17 cellular contexts compared by ENCODE assay signal in genomic region chr12:130428116-130428515, GRCh38.
"Had no signal": no experiment of that assay in that cellular context is flagged by ENCODE, and none has a peak within 500 bp of the region (broad histone marks: within the 10 kb centered on the region; RNA-seq: fewer than 3 reads in every experiment).

No MANE protein-coding gene starts in this region.

- ATAC-seq: activated CD8-positive, alpha-beta memory T cell treated with anti-CD3 and anti-CD28 coated beads, Interleukin-2, amount 10 ng/mL, durations not matched to agents 7 days and 5 days; gastrocnemius medialis; left ventricle myocardium superior; stimulated activated naive CD8-positive, alpha-beta T cell treated with anti-CD3 and anti-CD28 coated beads, Interleukin-15, amount 100 ng/mL, for 72 hours had no signal

- H3K4me3 ChIP-seq: gastrocnemius medialis, thoracic aorta had no signal

- H3K36me3 Mint-ChIP-seq: activated CD8-positive, alpha-beta memory T cell treated with anti-CD3 and anti-CD28 coated beads, Interleukin-2, amount 10 ng/mL, durations not matched to agents 7 days and 5 days; activated naive CD8-positive, alpha-beta T cell had no signal

- H3K9me3 ChIP-seq: gastrocnemius medialis, thoracic aorta had no signal

- H3K27me3 ChIP-seq: gastrocnemius medialis had no signal

- H3K9me3 Mint-ChIP-seq: central memory CD8-positive, alpha-beta T cell; stimulated activated naive CD8-positive, alpha-beta T cell treated with anti-CD3 and anti-CD28 coated beads, Interleukin-15, amount 100 ng/mL, for 72 hours had no signal

- H3K27me3 Mint-ChIP-seq: activated CD8-positive, alpha-beta memory T cell treated with anti-CD3 and anti-CD28 coated beads, Interleukin-2, amount 10 ng/mL, durations not matched to agents 7 days and 5 days; activated naive CD8-positive, alpha-beta T cell; brain; central memory CD8-positive, alpha-beta T cell; stimulated activated naive CD8-positive, alpha-beta T cell treated with anti-CD3 and anti-CD28 coated beads, Interleukin-15, amount 100 ng/mL, for 72 hours had no signal

- H3K4me3 Mint-ChIP-seq: activated CD8-positive, alpha-beta memory T cell treated with anti-CD3 and anti-CD28 coated beads, Interleukin-2, amount 10 ng/mL, durations not matched to agents 7 days and 5 days; activated naive CD8-positive, alpha-beta T cell; brain; central memory CD8-positive, alpha-beta T cell; stimulated activated naive CD8-positive, alpha-beta T cell treated with anti-CD3 and anti-CD28 coated beads, Interleukin-15, amount 100 ng/mL, for 72 hours had no signal

- H3K4me1 ChIP-seq: gastrocnemius medialis had no signal

- DNase-seq: activated CD4-positive, alpha-beta T cell treated with anti-CD3 and anti-CD28 coated beads, Interleukin-2, amount 50 U/mL, for 4 hours; activated CD8-positive, alpha-beta memory T cell treated with anti-CD3 and anti-CD28 coated beads, Interleukin-2, amount 10 ng/mL, durations not matched to agents 7 days and 5 days; activated gamma-delta T cell; activated T-cell treated with anti-CD3 and anti-CD28 coated beads, Interleukin-2, amount 50 U/mL, for 48 hours; effector memory CD4-positive, alpha-beta T cell; gastrocnemius medialis; left ventricle myocardium superior; mesendoderm; occipital lobe; stimulated activated CD4-positive, alpha-beta T cell treated with anti-CD3 and anti-CD28 coated beads, Interleukin-15, amount 100 ng/mL, for 24 hours; stimulated activated CD4-positive, alpha-beta T cell treated with anti-CD3 and anti-CD28 coated beads, Interleukin-4, amount 100 ng/mL, for 24 hours had no signal

- H3K36me3 ChIP-seq: gastrocnemius medialis, thoracic aorta had no signal

- H3K27ac Mint-ChIP-seq: activated CD8-positive, alpha-beta memory T cell treated with anti-CD3 and anti-CD28 coated beads, Interleukin-2, amount 10 ng/mL, durations not matched to agents 7 days and 5 days; activated naive CD8-positive, alpha-beta T cell; stimulated activated naive CD8-positive, alpha-beta T cell treated with anti-CD3 and anti-CD28 coated beads, Interleukin-15, amount 100 ng/mL, for 72 hours had no signal

- H3K27ac ChIP-seq: epithelial cell of prostate, gastrocnemius medialis, thoracic aorta had no signal

- H3K4me1 Mint-ChIP-seq: activated CD8-positive, alpha-beta memory T cell treated with anti-CD3 and anti-CD28 coated beads, Interleukin-2, amount 10 ng/mL, durations not matched to agents 7 days and 5 days; central memory CD8-positive, alpha-beta T cell; stimulated activated naive CD8-positive, alpha-beta T cell treated with anti-CD3 and anti-CD28 coated beads, Interleukin-15, amount 100 ng/mL, for 72 hours had no signal
